9 cellular contexts compared by ENCODE assay signal in genomic region chr5:126462239-126463014, GRCh38. TPM values are rescaled to one million over a fixed set of nuclear protein-coding genes. Genes with fewer than 3 reads are reported as not detected.
DNase-seq lines count a peak whose midpoint lies in the region; ATAC-seq, FAIRE-seq and TF ChIP-seq lines count a peak whose summit lies in the region.
"Had no signal": no experiment of that assay in that cellular context is flagged by ENCODE, and none has a peak within 500 bp of the region (broad histone marks: within the 10 kb centered on the region; RNA-seq: fewer than 3 reads in every experiment).

No MANE protein-coding gene starts in this region.

- FAIRE-seq in GM12891 (lab: Jason Lieb, UNC): peak; percentile 80
- FAIRE-seq: G401.6 had no signal

- ATAC-seq in GM21529 (IDR thresholded peaks at IDR 0.05; ENCODE audit: unreplicated experiment) (peak; percentile 88), HG03565 (IDR thresholded peaks at IDR 0.05; ENCODE audit: unreplicated experiment) (peak; percentile 78)

- DNase-seq in GM12891 (ENCODE audit: insufficient read length, low spot score) (no peak), kidney glomerular epithelial cell (lab: John Stamatoyannopoulos, UW) (peak; percentile 70), NCI-H2196 treated with DMSO at 0.1 percent for 48 hours (lab: John Stamatoyannopoulos, UW; ENCODE audit: unreplicated experiment) (no peak), NCI-H510A treated with DMSO at 0.1 percent for 48 hours (lab: John Stamatoyannopoulos, UW) (no peak), KG1 (lab: John Stamatoyannopoulos, UW) (no peak), T-helper 9 cell (no peak)

- no peak for TF ChIP-seq POLR2A in GM12891 (IDR thresholded peaks at IDR 0.05; ENCODE audit: low read depth, low read length)

TF ChIP-seq in GM12891, 5 proteins besides CTCF, POLR2A, EP300 and RAD21:
- no peak for TF ChIP-seq POLR2AphosphoS5 (IDR thresholded peaks at IDR 0.05; ENCODE audit: low read depth, low read length)
- peak; percentile 94 for TF ChIP-seq SPI1 (IDR thresholded peaks at IDR 0.05; ENCODE audit: low read depth, low read length)

RNA-seq across cellular contexts. Expression of gene GRAMD2B, which starts 39.2 kb away (rescaled TPM):
- 2.9 TPM for polyA plus RNA-seq in GM12891 (2012; ENCODE audit: low read depth, missing spikeins)
